25 cellular contexts compared by ENCODE assay signal in the genomic region with DNA sequence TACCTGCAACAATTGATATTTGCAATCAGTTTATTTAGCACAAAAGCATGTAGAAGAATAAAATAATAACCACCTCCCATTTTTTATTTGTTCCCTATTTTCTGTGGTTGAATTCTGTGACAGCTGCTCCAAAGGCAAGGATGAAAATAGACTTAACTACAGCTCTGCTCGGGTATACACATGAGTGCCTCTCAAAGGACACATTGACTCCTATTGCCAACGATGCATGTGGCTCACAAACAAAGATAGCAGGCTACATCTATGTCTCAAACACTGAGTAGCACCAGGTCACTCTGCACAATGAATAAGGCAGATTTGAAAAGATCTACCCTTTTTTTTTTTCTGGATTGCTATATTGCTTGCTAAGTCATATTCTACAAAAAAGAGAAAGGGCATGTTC.
DNase-seq lines count a peak whose midpoint lies in the region; ATAC-seq and TF ChIP-seq lines count a peak whose summit lies in the region.
"Had no signal": no experiment of that assay in that cellular context is flagged by ENCODE, and none has a peak within 500 bp of the region (broad histone marks: within the 10 kb centered on the region; RNA-seq: fewer than 3 reads in every experiment).

No MANE protein-coding gene starts in this region.

- H3K4me1 Mint-ChIP-seq in endodermal cell = no peaks in the 10 kb centered on the region
- H3K4me1 Mint-ChIP-seq: natural killer cell; stimulated activated memory B cell treated with anti-CD40 and anti-IgM and Interleukin-4, amounts not matched to agents 10 μg/mL and 1 μg/mL and 100 μg/mL, for 72 hours had no signal

- no peak overlapping the region for H3K4me3 Mint-ChIP-seq in endodermal cell
- H3K4me3 Mint-ChIP-seq: activated T-cell treated with anti-CD3 and anti-CD28 coated beads, Interleukin-2, amount 50 U/mL, for 24 hours; natural killer cell; stimulated activated memory B cell treated with anti-CD40 and anti-IgM and Interleukin-4, amounts not matched to agents 10 μg/mL and 1 μg/mL and 100 μg/mL, for 72 hours; T-helper 1 cell treated with Interleukin-12 subunit alpha and Interleukin-12 subunit beta and Interleukin-4 antibody, amounts not matched to agents 30 μg/mL and 1 μg/mL, for 36 hours had no signal

- no peak overlapping the region for H3K27ac Mint-ChIP-seq in endodermal cell
- H3K27ac Mint-ChIP-seq: activated T-cell treated with anti-CD3 and anti-CD28 coated beads, Interleukin-2, amount 50 U/mL, for 24 hours; natural killer cell; stimulated activated memory B cell treated with anti-CD40 and anti-IgM and Interleukin-4, amounts not matched to agents 10 μg/mL and 1 μg/mL and 100 μg/mL, for 72 hours; T-helper 1 cell treated with Interleukin-12 subunit alpha and Interleukin-12 subunit beta and Interleukin-4 antibody, amounts not matched to agents 30 μg/mL and 1 μg/mL, for 36 hours had no signal

- no peak for TF ChIP-seq CTCF in right atrium auricular region (IDR thresholded peaks at IDR 0.05)
- TF ChIP-seq CTCF in endodermal cell (conservative IDR thresholded peaks at IDR 0.05) = no peak
- no peak for TF ChIP-seq CTCF in foreskin fibroblast (IDR thresholded peaks at IDR 0.05; ENCODE audit: low read depth, low read length)

- H3K4me3 ChIP-seq in right atrium auricular region (no peak overlapping the region), endodermal cell (ENCODE audit: low read length) (no peak overlapping the region), foreskin fibroblast (ENCODE audit: low read depth in 1 of 2, low read length in 2 of 2) (no peak overlapping the region)
- H3K4me3 ChIP-seq: BLaER1 treated with 17β-estradiol and CSF1 and Interleukin-3, amounts not matched to agents 10 nM and 100 nM; body of pancreas; left lung; pancreas; Peyer's patch; SJCRH30 had no signal

- H3K27ac ChIP-seq in right atrium auricular region (no peak overlapping the region), endodermal cell (ENCODE audit: low read depth, low read length) (peak overlapping the region; percentile 54)
- H3K27ac ChIP-seq: BLaER1 treated with 17β-estradiol and CSF1 and Interleukin-3, amounts not matched to agents 10 nM and 100 nM; body of pancreas; left lung; pancreas; Peyer's patch; SJCRH30 had no signal

- H3K27me3 Mint-ChIP-seq in endodermal cell (ENCODE audit: insufficient read depth) = no peaks in the 10 kb centered on the region
- H3K27me3 Mint-ChIP-seq: activated T-cell treated with anti-CD3 and anti-CD28 coated beads, Interleukin-2, amount 50 U/mL, for 24 hours; stimulated activated memory B cell treated with anti-CD40 and anti-IgM and Interleukin-4, amounts not matched to agents 10 μg/mL and 1 μg/mL and 100 μg/mL, for 72 hours had no signal

- H3K9me3 ChIP-seq in right atrium auricular region (no peaks in the 10 kb centered on the region), endodermal cell (ENCODE audit: control insufficient read depth, low read length) (peaks cover 20% of the 10 kb centered on the region)
- H3K9me3 ChIP-seq: BLaER1 treated with 17β-estradiol and CSF1 and Interleukin-3, amounts not matched to agents 10 nM and 100 nM; body of pancreas; left lung; pancreas; Peyer's patch; SJCRH30 had no signal

- ATAC-seq in left ventricle myocardium superior (peak; percentile 52), HG02571 (IDR thresholded peaks at IDR 0.05; ENCODE audit: unreplicated experiment) (no peak)
- ATAC-seq: body of pancreas; left lung; natural killer cell; pancreas; right cardiac atrium; stimulated activated memory B cell treated with anti-CD40 and anti-IgM and Interleukin-4, amounts not matched to agents 10 μg/mL and 1 μg/mL and 100 μg/mL, for 72 hours had no signal

- peaks cover 12% of the 10 kb centered on the region for H3K9me3 Mint-ChIP-seq in endodermal cell
- H3K9me3 Mint-ChIP-seq: T-helper 1 cell treated with Interleukin-12 subunit alpha and Interleukin-12 subunit beta and Interleukin-4 antibody, amounts not matched to agents 30 μg/mL and 1 μg/mL, for 36 hours had no signal

- H3K4me1 ChIP-seq in right atrium auricular region (no peaks in the 10 kb centered on the region), endodermal cell (ENCODE audit: control insufficient read depth, insufficient read depth, low read length) (no peaks in the 10 kb centered on the region)
- H3K4me1 ChIP-seq: BLaER1 treated with 17β-estradiol and CSF1 and Interleukin-3, amounts not matched to agents 10 nM and 100 nM; body of pancreas; left lung; pancreas; Peyer's patch; SJCRH30 had no signal

- H3K36me3 ChIP-seq in right atrium auricular region (no peaks in the 10 kb centered on the region), endodermal cell (ENCODE audit: control insufficient read depth, insufficient read depth, low read length) (no peaks in the 10 kb centered on the region)
- H3K36me3 ChIP-seq: BLaER1 treated with 17β-estradiol and CSF1 and Interleukin-3, amounts not matched to agents 10 nM and 100 nM; left lung; pancreas; Peyer's patch; SJCRH30 had no signal

- intact Hi-C loops in left ventricle myocardium superior (cut with micrococcal nuclease) = no loop called here

- H3K9ac ChIP-seq in endodermal cell (ENCODE audit: extremely low read depth, low read length, poor library complexity, severe bottlenecking) = no peak overlapping the region
- H3K9ac ChIP-seq: BLaER1 treated with 17β-estradiol and CSF1 and Interleukin-3, amounts not matched to agents 10 nM and 100 nM had no signal

- peaks cover 4% of the 10 kb centered on the region for H3K36me3 Mint-ChIP-seq in endodermal cell (ENCODE audit: low read depth)
- H3K36me3 Mint-ChIP-seq: stimulated activated memory B cell treated with anti-CD40 and anti-IgM and Interleukin-4, amounts not matched to agents 10 μg/mL and 1 μg/mL and 100 μg/mL, for 72 hours had no signal

- DNase-seq in left ventricle myocardium superior = no peak
- no peak for DNase-seq in right atrium auricular region (ENCODE audit: low spot score)
- DNase-seq in NCI-H2107 (lab: John Stamatoyannopoulos, UW) = peak; percentile 41
- DNase-seq in endodermal cell = no peak
- DNase-seq in foreskin fibroblast = no peak
- no peak for DNase-seq in activated T-cell treated with anti-CD3 and anti-CD28 coated beads for 4 hours
- DNase-seq: ACHN; activated gamma-delta T cell treated with Interleukin-2 at 50 U/mL for 16 hours; activated T-cell treated with anti-CD3 and anti-CD28 coated beads, Interleukin-2, amount 50 U/mL, for 24 hours; body of pancreas; effector CD8-positive, alpha-beta T cell; foreskin melanocyte; left lung; natural killer cell; NCI-H1048; NCI-H2227 treated with DMSO at 0.1 percent for 48 hours; pancreas; Peyer's patch; right cardiac atrium; stimulated activated CD4-positive, alpha-beta T cell treated with anti-CD3 and anti-CD28 coated beads, Interleukin-4, amount 100 ng/mL, for 1 hour had no signal

- H3K27me3 ChIP-seq in right atrium auricular region = no peaks in the 10 kb centered on the region
- no peaks in the 10 kb centered on the region for H3K27me3 ChIP-seq in endodermal cell (ENCODE audit: control insufficient read depth, insufficient read depth, low read length, poor library complexity, severe bottlenecking)
- H3K27me3 ChIP-seq: BLaER1 treated with 17β-estradiol and CSF1 and Interleukin-3, amounts not matched to agents 10 nM and 100 nM; body of pancreas; left lung; pancreas; Peyer's patch; SJCRH30 had no signal

- WGBS in endodermal cell (ENCODE audit: insufficient coverage in 1 of 2, insufficient read length in 1 of 2), 2 experiments = 55 to 87% methylated on average over 2 of the region's 2 CpGs
